Comparison of ENCODE assay signal across 6 cellular contexts in genomic region chr1:41332161-41332560, GRCh38. TPM values are rescaled to one million over a fixed set of nuclear protein-coding genes. Genes with fewer than 3 reads are reported as not detected.
A peak's percentile ranks its signal among the peaks of the same experiment; 100 is the strongest.
DNase-seq lines count a peak whose midpoint lies in the region; ATAC-seq and TF ChIP-seq lines count a peak whose summit lies in the region.
"Not testable (repeated sequence)": the region's sequence is repeated elsewhere in the genome, so short reads cannot be mapped to it uniquely, and the experiment has no call there.

No MANE protein-coding gene starts in this region.

- H3K4me1 Mint-ChIP-seq in activated CD8-positive, alpha-beta memory T cell treated with anti-CD3 and anti-CD28 coated beads, Interleukin-2, amount 10 ng/mL, durations not matched to agents 7 days and 5 days, result not testable (repeated sequence)

- peak overlapping the region in 10 of 11 experiments; percentile 44 to 86 (median 66); a peak in 20 of 22 replicates for H3K4me2 ChIP-seq in BLaER1 treated with 17β-estradiol and CSF1 and Interleukin-3, amounts not matched to agents 10 nM and 100 nM

- H3K9me3 ChIP-seq in BLaER1 treated with 17β-estradiol and CSF1 and Interleukin-3, amounts not matched to agents 10 nM and 100 nM (replicated peaks in 1 of 11), result peaks cover 0 to 19% (median 13%) of the 10 kb centered on the region in 11 experiments; a peak in 15 of 22 replicates
- H3K9me3 ChIP-seq in WERI-Rb-1 (ENCODE audit: severe bottlenecking), result not testable (repeated sequence)

- CTCF ChIA-PET in activated CD8-positive, alpha-beta memory T cell treated with anti-CD3 and anti-CD28 coated beads, Interleukin-2, amount 10 ng/mL, durations not matched to agents 7 days and 5 days (lab: Charles Lee), result interaction anchor here (1.4 kb wide), 1 partner anchor 19 kb away, joined by 7 read pairs; no protein-coding TSS in a partner anchor

- not testable (repeated sequence) for DNase-seq in WERI-Rb-1
- DNase-seq in activated CD8-positive, alpha-beta memory T cell treated with anti-CD3 and anti-CD28 coated beads, Interleukin-2, amount 10 ng/mL, durations not matched to agents 7 days and 5 days, result peak; percentile 31
- DNase-seq in cardiac septum (ENCODE audit: low spot score) (peak; percentile 6), mesenteric fat pad (ENCODE audit: low spot score) (peak; percentile 73), posterior vena cava (ENCODE audit: low spot score) (peak; percentile 38)

- intact Hi-C loops in cardiac septum (cut with DNase I); posterior vena cava (cut with DNase I): not testable (repeated sequence)

- peaks cover 29% of the 10 kb centered on the region for H3K27me3 Mint-ChIP-seq in activated CD8-positive, alpha-beta memory T cell treated with anti-CD3 and anti-CD28 coated beads, Interleukin-2, amount 10 ng/mL, durations not matched to agents 7 days and 5 days

- not testable (repeated sequence) for H3K9ac ChIP-seq in BLaER1 treated with 17β-estradiol and CSF1 and Interleukin-3, amounts not matched to agents 10 nM and 100 nM

- not testable (repeated sequence) for H3K27me3 ChIP-seq in BLaER1 treated with 17β-estradiol and CSF1 and Interleukin-3, amounts not matched to agents 10 nM and 100 nM; WERI-Rb-1 (ENCODE audit: insufficient read depth, low read depth, severe bottlenecking)

- not testable (repeated sequence) for H4K20me1 ChIP-seq in BLaER1 treated with 17β-estradiol and CSF1 and Interleukin-3, amounts not matched to agents 10 nM and 100 nM

- H3K27ac ChIP-seq in BLaER1 treated with 17β-estradiol and CSF1 and Interleukin-3, amounts not matched to agents 10 nM and 100 nM, result not testable (repeated sequence)
- H3K27ac ChIP-seq in WERI-Rb-1, result peak overlapping the region; percentile 93

- peaks cover 17 to 49% (median 35%) of the 10 kb centered on the region in 10 experiments for H3K4me1 ChIP-seq in BLaER1 treated with 17β-estradiol and CSF1 and Interleukin-3, amounts not matched to agents 10 nM and 100 nM

- ATAC-seq in activated CD8-positive, alpha-beta memory T cell treated with anti-CD3 and anti-CD28 coated beads, Interleukin-2, amount 10 ng/mL, durations not matched to agents 7 days and 5 days, result not testable (repeated sequence)

- TF ChIP-seq CTCF in WERI-Rb-1 (IDR thresholded peaks at IDR 0.05; ENCODE audit: low read depth, low read length), result not testable (repeated sequence)

- H3K9me3 Mint-ChIP-seq in activated CD8-positive, alpha-beta memory T cell treated with anti-CD3 and anti-CD28 coated beads, Interleukin-2, amount 10 ng/mL, durations not matched to agents 7 days and 5 days (ENCODE audit: low read depth), result not testable (repeated sequence)

- H3K36me3 ChIP-seq in BLaER1 treated with 17β-estradiol and CSF1 and Interleukin-3, amounts not matched to agents 10 nM and 100 nM; WERI-Rb-1: not testable (repeated sequence)

- not testable (repeated sequence) for H3K36me3 Mint-ChIP-seq in activated CD8-positive, alpha-beta memory T cell treated with anti-CD3 and anti-CD28 coated beads, Interleukin-2, amount 10 ng/mL, durations not matched to agents 7 days and 5 days

- H3K4me3 ChIP-seq in BLaER1 treated with 17β-estradiol and CSF1 and Interleukin-3, amounts not matched to agents 10 nM and 100 nM; WERI-Rb-1 (ENCODE audit: low read depth, low read length): not testable (repeated sequence)

- not testable (repeated sequence) for H3K27ac Mint-ChIP-seq in activated CD8-positive, alpha-beta memory T cell treated with anti-CD3 and anti-CD28 coated beads, Interleukin-2, amount 10 ng/mL, durations not matched to agents 7 days and 5 days

- not testable (repeated sequence) for H3K4me3 Mint-ChIP-seq in activated CD8-positive, alpha-beta memory T cell treated with anti-CD3 and anti-CD28 coated beads, Interleukin-2, amount 10 ng/mL, durations not matched to agents 7 days and 5 days

RNA-seq across cellular contexts. Expression of gene FOXO6, which starts 29.1 kb away (rescaled TPM):
- total RNA-seq in activated CD8-positive, alpha-beta memory T cell treated with anti-CD3 and anti-CD28 coated beads, Interleukin-2, amount 10 ng/mL, durations not matched to agents 7 days and 5 days, result not detected
- 2.0 TPM for total RNA-seq in cardiac septum
- total RNA-seq in mesenteric fat pad, result not detected
- under 1 TPM; 0.62 to 0.83 TPM for total RNA-seq in posterior vena cava
